In the genomic region with DNA sequence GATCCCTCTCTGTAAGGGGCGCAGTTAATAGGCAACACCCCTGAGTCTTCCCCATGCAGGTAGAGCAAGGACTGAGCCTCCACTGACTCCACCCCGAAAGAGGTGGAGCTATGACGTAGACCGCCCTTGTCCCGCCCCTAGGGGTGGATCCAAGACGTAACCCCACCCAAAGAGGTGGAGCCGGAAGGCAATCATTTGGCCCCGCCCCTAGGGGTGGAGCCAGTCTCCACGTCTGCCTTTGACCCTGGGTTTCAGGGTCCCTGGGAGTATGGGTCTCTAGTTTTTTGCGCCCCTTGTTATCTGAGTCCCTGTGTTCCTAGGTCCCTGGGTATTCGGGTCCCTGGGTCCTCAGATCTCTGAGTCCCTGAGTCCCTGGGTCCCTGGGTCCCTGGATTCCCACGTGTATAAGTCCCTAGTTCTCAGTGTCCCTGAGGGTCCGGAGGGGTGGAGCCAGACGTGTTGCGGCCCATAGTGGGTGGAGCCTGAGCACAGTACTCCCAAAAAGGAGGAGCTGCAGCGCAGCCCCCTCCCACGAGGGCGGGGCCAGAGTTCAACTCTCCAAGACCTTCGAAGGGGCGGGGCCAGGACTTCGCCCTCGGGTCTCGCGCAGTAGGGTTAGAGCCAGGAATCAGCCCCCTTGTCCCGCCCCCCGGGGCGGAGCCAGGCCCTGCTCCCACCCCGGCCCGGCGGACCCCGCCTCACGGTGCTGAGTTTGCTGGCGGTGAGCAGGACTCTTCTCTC, we compare ENCODE assay signal across 1 cellular context.
A peak's percentile ranks its signal among the peaks of the same experiment; 100 is the strongest.
TF ChIP-seq lines count a peak whose summit lies in the region.

No MANE protein-coding gene starts in this region.

TF ChIP-seq in SK-N-SH, 30 proteins besides CTCF, POLR2A, EP300 and RAD21:
- TF ChIP-seq NRF1 (IDR thresholded peaks at IDR 0.05; ENCODE audit: low read depth, low read length) (peak; percentile 18; the same call in 1 of the 2 replicates), NFIC (IDR thresholded peaks at IDR 0.05; ENCODE audit: borderline replicate concordance) (no peak), MXI1 (IDR thresholded peaks at IDR 0.05; ENCODE audit: low read depth, low read length) (peak; percentile 66), CHD2 (IDR thresholded peaks at IDR 0.05; ENCODE audit: low read length, partially characterized antibody) (no peak)
